ENCODE assay signal across 2 cellular contexts in genomic region chr5:1211701-1212100, GRCh38.
TF ChIP-seq lines count a peak whose summit lies in the region.

No MANE protein-coding gene starts in this region.

TF ChIP-seq in GM12891, 5 proteins besides CTCF, POLR2A, EP300 and RAD21:
- TF ChIP-seq POU2F2 (IDR thresholded peaks at IDR 0.05; ENCODE audit: low read depth, low read length) (no peak), TAF1 (IDR thresholded peaks at IDR 0.05; ENCODE audit: low read depth, low read length) (no peak), POLR2AphosphoS5 (IDR thresholded peaks at IDR 0.05; ENCODE audit: low read depth, low read length) (no peak), SPI1 (IDR thresholded peaks at IDR 0.05; ENCODE audit: low read depth, low read length) (no peak)
TF ChIP-seq in GM12891: peak in this region for 0.

TF ChIP-seq in H1, 55 proteins besides CTCF, POLR2A, EP300 and RAD21:
- TF ChIP-seq BCL11A (IDR thresholded peaks at IDR 0.05; ENCODE audit: low read depth in 2 of 2, low read length in 2 of 2): no peak
- no peak for TF ChIP-seq POLR2AphosphoS5 (IDR thresholded peaks at IDR 0.05; ENCODE audit: low read depth, low read length)
- TF ChIP-seq EZH2 (IDR thresholded peaks at IDR 0.05; ENCODE audit: low read depth, low read length, severe bottlenecking): no peak
- no peak for TF ChIP-seq POU5F1 (IDR thresholded peaks at IDR 0.05; ENCODE audit: low read depth, low read length)
- TF ChIP-seq CEBPB (IDR thresholded peaks at IDR 0.05; ENCODE audit: low read depth, low read length): no peak
- TF ChIP-seq RXRA (IDR thresholded peaks at IDR 0.05; ENCODE audit: insufficient read depth, low read depth, low read length): no peak
- no peak for TF ChIP-seq RBBP5 (IDR thresholded peaks at IDR 0.05; ENCODE audit: borderline replicate concordance, low read depth, low read length)
- no peak for TF ChIP-seq CBX5 (IDR thresholded peaks at IDR 0.05; ENCODE audit: low read depth, low read length)
- no peak for TF ChIP-seq SP2 (IDR thresholded peaks at IDR 0.05; ENCODE audit: low read length)
- TF ChIP-seq KDM1A (IDR thresholded peaks at IDR 0.05; ENCODE audit: borderline replicate concordance, low read length): no peak; the same call in 1 of the 2 replicates
- TF ChIP-seq SIRT6 (IDR thresholded peaks at IDR 0.05; ENCODE audit: low read length): no peak
TF ChIP-seq in H1: peak in this region for 0.
